ENCODE assay signal across 16 cellular contexts in the genomic region with DNA sequence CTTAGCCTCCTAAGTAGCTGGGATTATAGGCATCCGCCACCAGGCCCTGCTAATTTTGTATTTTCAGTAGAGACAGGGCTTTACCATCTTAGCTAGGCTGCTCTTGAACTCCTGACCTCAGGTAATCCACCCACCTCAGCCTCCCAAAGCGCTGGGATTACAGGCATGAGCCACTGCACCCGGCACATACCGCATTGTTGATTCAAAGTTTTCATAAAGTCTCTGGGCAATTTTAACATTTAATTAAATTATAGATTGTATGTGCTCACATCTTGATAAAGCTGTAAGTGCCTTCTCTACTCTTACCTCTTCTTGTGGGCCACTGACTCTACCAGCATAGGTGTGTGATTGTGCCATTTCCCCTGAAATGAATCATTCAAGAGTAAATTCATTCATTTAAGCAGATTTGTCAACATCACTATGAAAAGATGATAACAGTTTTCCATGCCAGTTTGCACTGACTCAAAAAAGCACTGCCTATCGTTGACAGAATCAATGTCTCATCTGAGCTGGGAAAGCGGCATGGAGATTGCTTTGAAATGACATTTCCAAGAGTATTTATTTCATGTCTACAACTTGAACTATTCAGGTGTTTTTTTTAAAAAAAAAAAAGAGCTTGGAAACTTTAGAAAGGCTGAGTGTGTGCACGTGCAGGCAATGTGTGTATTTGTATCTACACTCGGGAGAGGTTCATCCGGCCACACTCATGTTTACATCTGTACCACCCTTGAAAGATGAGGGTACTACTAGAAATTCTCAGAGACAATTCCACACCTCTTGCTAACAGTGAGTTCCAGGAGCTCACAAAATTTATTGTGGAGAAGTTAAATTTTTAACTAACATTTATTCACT. TPM values are rescaled to one million over a fixed set of nuclear protein-coding genes. Genes with fewer than 3 reads are reported as not detected.
DNase-seq lines count a peak whose midpoint lies in the region; ATAC-seq and TF ChIP-seq lines count a peak whose summit lies in the region.
"Had no signal": no experiment of that assay in that cellular context is flagged by ENCODE, and none has a peak within 500 bp of the region (broad histone marks: within the 10 kb centered on the region; RNA-seq: fewer than 3 reads in every experiment).

No MANE protein-coding gene starts in this region.

- CTCF ChIA-PET in activated CD4-positive, alpha-beta memory T cell treated with anti-CD3 and anti-CD28 coated beads for 36 hours (lab: Charles Lee), result interaction anchor here (0.7 to 2.9 kb wide), 8 partner anchors 10 to 114 kb away, joined by 3 to 15 read pairs (median 4); a partner anchor contains a TSS

- H3K4me1 Mint-ChIP-seq in activated CD4-positive, alpha-beta memory T cell treated with anti-CD3 and anti-CD28 coated beads for 36 hours (ENCODE audit: low read depth), result peaks cover 56% of the 10 kb centered on the region

- no peaks in the 10 kb centered on the region for H3K27me3 Mint-ChIP-seq in activated CD4-positive, alpha-beta memory T cell treated with anti-CD3 and anti-CD28 coated beads for 36 hours

- H3K27ac Mint-ChIP-seq in activated CD4-positive, alpha-beta memory T cell treated with anti-CD3 and anti-CD28 coated beads for 36 hours, result peak overlapping the region; percentile 99
- H3K27ac Mint-ChIP-seq: type B pancreatic cell had no signal

- POLR2A ChIA-PET in activated CD4-positive, alpha-beta memory T cell treated with anti-CD3 and anti-CD28 coated beads for 36 hours (lab: Charles Lee), result interaction anchor here (0.6 to 7.5 kb wide), 15 partner anchors 11 to 118 kb away, joined by 3 to 126 read pairs (median 5); a partner anchor contains a TSS

- TF ChIP-seq POLR2A in upper lobe of left lung (IDR thresholded peaks at IDR 0.05), result no peak

- TF ChIP-seq CTCF in epithelial cell of esophagus (IDR thresholded peaks at IDR 0.05; ENCODE audit: insufficient read depth, low read depth, low read length, missing control alignments) (no peak), upper lobe of left lung (IDR thresholded peaks at IDR 0.05) (no peak)

- H3K27me3 ChIP-seq in upper lobe of left lung, result no peaks in the 10 kb centered on the region
- H3K27me3 ChIP-seq: SJSA1 had no signal

- H3K9me3 ChIP-seq in upper lobe of left lung, result no peaks in the 10 kb centered on the region
- H3K9me3 ChIP-seq: SJSA1 had no signal

- 71 to 82% methylated on average over 9 of the region's 9 CpGs for WGBS in upper lobe of left lung, 2 donors

- peak overlapping the region; percentile 49 to 78 (median 68) for H3K27ac ChIP-seq in upper lobe of left lung
- H3K27ac ChIP-seq: SJSA1 had no signal

- ATAC-seq in upper lobe of left lung (ENCODE audit: low FRiP score in 2 of 2) (no peak), SK-N-SH treated with all-trans-retinoic acid at 6 μM for 48 hours (no peak), GM19023 (IDR thresholded peaks at IDR 0.05; ENCODE audit: unreplicated experiment) (no peak), GM21367 (IDR thresholded peaks at IDR 0.05; ENCODE audit: unreplicated experiment) (no peak)

- H3K9me3 Mint-ChIP-seq in activated CD4-positive, alpha-beta memory T cell treated with anti-CD3 and anti-CD28 coated beads for 36 hours, result no peaks in the 10 kb centered on the region
- H3K9me3 Mint-ChIP-seq: type B pancreatic cell had no signal

- H3K4me3 Mint-ChIP-seq in activated CD4-positive, alpha-beta memory T cell treated with anti-CD3 and anti-CD28 coated beads for 36 hours, result peak overlapping the region; percentile 95
- H3K4me3 Mint-ChIP-seq: type B pancreatic cell had no signal

- H3K4me1 ChIP-seq in upper lobe of left lung, result peaks cover 0 to 12% (median 5%) of the 10 kb centered on the region in 4 donors

- intact Hi-C loops in activated CD4-positive, alpha-beta memory T cell treated with anti-CD3 and anti-CD28 coated beads for 36 hours (cut with micrococcal nuclease), result loop anchor here (1.0 kb wide), 3 partner anchors 26 to 70 kb away; a partner anchor contains a TSS

- H3K4me3 ChIP-seq in epithelial cell of esophagus (ENCODE audit: low read length), result no peak overlapping the region
- peak overlapping the region in 1 of 4 donors; percentile 45 for H3K4me3 ChIP-seq in upper lobe of left lung
- H3K4me3 ChIP-seq: SJSA1 had no signal

- peaks cover 45% of the 10 kb centered on the region for H3K36me3 Mint-ChIP-seq in activated CD4-positive, alpha-beta memory T cell treated with anti-CD3 and anti-CD28 coated beads for 36 hours
- H3K36me3 Mint-ChIP-seq: type B pancreatic cell had no signal

- no peak for TF ChIP-seq EP300 in upper lobe of left lung (IDR thresholded peaks at IDR 0.05)

- peak; percentile 27 for DNase-seq in activated naive CD4-positive, alpha-beta T cell treated with Interleukin-2 at 50 U/mL for 16 hours
- DNase-seq in activated naive CD4-positive, alpha-beta T cell (lab: John Stamatoyannopoulos, UW), result no peak
- DNase-seq in activated CD4-positive, alpha-beta memory T cell treated with anti-CD3 and anti-CD28 coated beads for 36 hours, result peak; percentile 64
- DNase-seq in epithelial cell of esophagus (ENCODE audit: low read depth) (peak; percentile 68), upper lobe of left lung (no peak)
- DNase-seq: H7, Karpas-422, NCI-H345, nucleus accumbens had no signal

- H3K36me3 ChIP-seq in upper lobe of left lung, result no peaks in the 10 kb centered on the region
- H3K36me3 ChIP-seq: SJSA1 had no signal

TF ChIP-seq in SK-N-SH treated with all-trans-retinoic acid at 6 μM for 48 hours, 23 proteins besides CTCF, POLR2A, EP300 and RAD21:
- TF ChIP-seq BACH2 (CRISPR knock-in tag; IDR thresholded peaks at IDR 0.05; ENCODE audit: borderline replicate concordance) (no peak), ZNF565 (CRISPR knock-in tag; conservative IDR thresholded peaks at IDR 0.05; ENCODE audit: low read depth) (no peak), RARB (CRISPR knock-in tag; IDR thresholded peaks at IDR 0.05) (no peak), CSDC2 (CRISPR knock-in tag; IDR thresholded peaks at IDR 0.05) (no peak), ESRRG (CRISPR knock-in tag; IDR thresholded peaks at IDR 0.05) (no peak), ZFP30 (CRISPR knock-in tag; IDR thresholded peaks at IDR 0.05) (no peak), OSR1 (CRISPR knock-in tag; IDR thresholded peaks at IDR 0.05) (no peak), ISL1 (CRISPR knock-in tag; IDR thresholded peaks at IDR 0.05) (no peak)
- TF ChIP-seq, protein P1, sequence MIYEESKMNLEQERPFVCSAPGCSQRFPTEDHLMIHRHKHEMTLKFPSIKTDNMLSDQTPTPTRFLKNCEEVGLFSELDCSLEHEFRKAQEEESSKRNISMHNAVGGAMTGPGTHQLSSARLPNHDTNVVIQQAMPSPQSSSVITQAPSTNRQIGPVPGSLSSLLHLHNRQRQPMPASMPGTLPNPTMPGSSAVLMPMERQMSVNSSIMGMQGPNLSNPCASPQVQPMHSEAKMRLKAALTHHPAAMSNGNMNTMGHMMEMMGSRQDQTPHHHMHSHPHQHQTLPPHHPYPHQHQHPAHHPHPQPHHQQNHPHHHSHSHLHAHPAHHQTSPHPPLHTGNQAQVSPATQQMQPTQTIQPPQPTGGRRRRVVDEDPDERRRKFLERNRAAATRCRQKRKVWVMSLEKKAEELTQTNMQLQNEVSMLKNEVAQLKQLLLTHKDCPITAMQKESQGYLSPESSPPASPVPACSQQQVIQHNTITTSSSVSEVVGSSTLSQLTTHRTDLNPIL (CRISPR knock-in tag; IDR thresholded peaks at IDR 0.05; ENCODE audit: low read depth), result no peak
- TF ChIP-seq, protein P2, sequence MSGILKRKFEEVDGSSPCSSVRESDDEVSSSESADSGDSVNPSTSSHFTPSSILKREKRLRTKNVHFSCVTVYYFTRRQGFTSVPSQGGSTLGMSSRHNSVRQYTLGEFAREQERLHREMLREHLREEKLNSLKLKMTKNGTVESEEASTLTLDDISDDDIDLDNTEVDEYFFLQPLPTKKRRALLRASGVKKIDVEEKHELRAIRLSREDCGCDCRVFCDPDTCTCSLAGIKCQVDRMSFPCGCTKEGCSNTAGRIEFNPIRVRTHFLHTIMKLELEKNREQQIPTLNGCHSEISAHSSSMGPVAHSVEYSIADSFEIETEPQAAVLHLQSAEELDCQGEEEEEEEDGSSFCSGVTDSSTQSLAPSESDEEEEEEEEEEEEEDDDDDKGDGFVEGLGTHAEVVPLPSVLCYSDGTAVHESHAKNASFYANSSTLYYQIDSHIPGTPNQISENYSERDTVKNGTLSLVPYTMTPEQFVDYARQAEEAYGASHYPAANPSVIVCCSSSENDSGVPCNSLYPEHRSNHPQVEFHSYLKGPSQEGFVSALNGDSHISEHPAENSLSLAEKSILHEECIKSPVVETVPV (CRISPR knock-in tag; IDR thresholded peaks at IDR 0.05), result no peak

RNA-seq across cellular contexts. Expression of a gene that starts 3.4 kb away (rescaled TPM):
- total RNA-seq in activated CD4-positive, alpha-beta memory T cell treated with anti-CD3 and anti-CD28 coated beads for 36 hours, result 100 to 1,000 TPM; 110 to 111 TPM
- 10 to 100 TPM; 11.5 to 81.9 (median 43.7) TPM for total RNA-seq in upper lobe of left lung
- total RNA-seq: fibroblast of villous mesenchyme, H7, kidney epithelial cell had no signal

Comparison
In these comparisons a context has a peak if more than half of its experiments do, and no peak if none do; other contexts are left out.
1. DNase-seq: peak in activated naive CD4-positive, alpha-beta T cell treated with Interleukin-2 at 50 U/mL for 16 hours (single experiment), activated CD4-positive, alpha-beta memory T cell treated with anti-CD3 and anti-CD28 coated beads for 36 hours (single experiment) and epithelial cell of esophagus (single experiment); none in activated naive CD4-positive, alpha-beta T cell (0 of 4) and upper lobe of left lung (0 of 2).